10 cellular contexts compared by ENCODE assay signal in genomic region chr5:176994460-176995121, GRCh38. TPM values are rescaled to one million over a fixed set of nuclear protein-coding genes. Genes with fewer than 3 reads are reported as not detected.
DNase-seq lines count a peak whose midpoint lies in the region; ATAC-seq and TF ChIP-seq lines count a peak whose summit lies in the region.
"Had no signal": no experiment of that assay in that cellular context is flagged by ENCODE, and none has a peak within 500 bp of the region (broad histone marks: within the 10 kb centered on the region; RNA-seq: fewer than 3 reads in every experiment).

No MANE protein-coding gene starts in this region.

- peaks cover 3 to 7% of the 10 kb centered on the region in 2 donors for H3K36me3 Mint-ChIP-seq in activated T-cell treated with anti-CD3 and anti-CD28 coated beads, Interleukin-2, amount 50 U/mL, for 72 hours (ENCODE audit: insufficient read depth in 2 of 2)

- no peaks in the 10 kb centered on the region for H3K9me3 ChIP-seq in upper lobe of left lung

- peak in 1 of 4 donors; percentile 66 for TF ChIP-seq EP300 in upper lobe of left lung (IDR thresholded peaks at IDR 0.05)

- H3K4me3 ChIP-seq in upper lobe of left lung = no peak overlapping the region
- no peak overlapping the region for H3K4me3 ChIP-seq in H7 (ENCODE audit: insufficient read depth, low read depth, low read length)
- H3K4me3 ChIP-seq: skin epidermis had no signal

- H3K4me1 Mint-ChIP-seq in activated T-cell treated with anti-CD3 and anti-CD28 coated beads, Interleukin-2, amount 50 U/mL, for 72 hours (ENCODE audit: low read depth) = peaks cover 42% of the 10 kb centered on the region

- CTCF ChIA-PET in RWPE1 (lab: Yijun Ruan, JAX) = no interaction called here

- peak overlapping the region; percentile 97 for H3K27ac Mint-ChIP-seq in activated T-cell treated with anti-CD3 and anti-CD28 coated beads, Interleukin-2, amount 50 U/mL, for 72 hours
- H3K27ac Mint-ChIP-seq: activated naive CD8-positive, alpha-beta T cell treated with anti-CD3 and anti-CD28 coated beads for 36 hours had no signal

- H3K27ac ChIP-seq in RWPE1 (peak overlapping the region; percentile 22), upper lobe of left lung (peak overlapping the region; percentile 72 to 82 (median 77)), substantia nigra (ENCODE audit: low read depth, low read length, poor library complexity, severe bottlenecking) (no peak overlapping the region)

- H3K27me3 Mint-ChIP-seq in activated T-cell treated with anti-CD3 and anti-CD28 coated beads, Interleukin-2, amount 50 U/mL, for 72 hours (ENCODE audit: low read depth) = no peaks in the 10 kb centered on the region
- H3K27me3 Mint-ChIP-seq: activated naive CD8-positive, alpha-beta T cell treated with anti-CD3 and anti-CD28 coated beads for 36 hours had no signal

- no peak for DNase-seq in activated T-cell treated with anti-CD3 and anti-CD28 coated beads, Interleukin-2, amount 50 U/mL, for 72 hours
- DNase-seq in activated T-cell treated with anti-CD3 and anti-CD28 coated beads for 4 hours = no peak
- peak; percentile 22 for DNase-seq in RWPE1 (ENCODE audit: low spot score)
- DNase-seq in cardiac septum (ENCODE audit: low spot score) = peak; percentile 87
- DNase-seq in upper lobe of left lung = peak in 1 of 2 donors; percentile 83
- DNase-seq in substantia nigra (lab: John Stamatoyannopoulos, UW) = no peak
- DNase-seq in mesenteric fat pad (ENCODE audit: low spot score) = no peak
- no peak for DNase-seq in H7
- DNase-seq: activated naive CD8-positive, alpha-beta T cell treated with anti-CD3 and anti-CD28 coated beads for 36 hours had no signal

- intact Hi-C loops in cardiac septum (cut with DNase I) = no loop called here

- ATAC-seq in activated T-cell treated with anti-CD3 and anti-CD28 coated beads, Interleukin-2, amount 50 U/mL, for 72 hours (replicated peaks in 1 of 2) = no peak
- ATAC-seq in upper lobe of left lung (ENCODE audit: low FRiP score in 2 of 2) = peak; percentile 75 to 89

- no peak for TF ChIP-seq CTCF in RWPE1 (conservative IDR thresholded peaks at IDR 0.05; ENCODE audit: low read depth)
- no peak for TF ChIP-seq CTCF in upper lobe of left lung (IDR thresholded peaks at IDR 0.05)

- POLR2A ChIA-PET in RWPE1 (lab: Yijun Ruan, JAX; ENCODE audit: low non-redundant PET) = no interaction called here

- peak overlapping the region in 1 of 2 donors; percentile 49 for H3K4me3 Mint-ChIP-seq in activated T-cell treated with anti-CD3 and anti-CD28 coated beads, Interleukin-2, amount 50 U/mL, for 72 hours
- H3K4me3 Mint-ChIP-seq: activated naive CD8-positive, alpha-beta T cell treated with anti-CD3 and anti-CD28 coated beads for 36 hours had no signal

- WGBS in upper lobe of left lung, 2 donors = 64 to 66% methylated on average over 7 of the region's 7 CpGs

- H3K36me3 ChIP-seq in upper lobe of left lung (no peaks in the 10 kb centered on the region), H7 (replicated peaks; ENCODE audit: control insufficient read depth, insufficient read depth, low read length) (no peaks in the 10 kb centered on the region)

- TF ChIP-seq POLR2A in upper lobe of left lung (IDR thresholded peaks at IDR 0.05) = no peak

- H3K27me3 ChIP-seq in upper lobe of left lung = no peaks in the 10 kb centered on the region
- H3K27me3 ChIP-seq in H7 (ENCODE audit: control insufficient read depth, insufficient read depth, low read length) = no peaks in the 10 kb centered on the region

- no peaks in the 10 kb centered on the region for H3K9me3 Mint-ChIP-seq in activated T-cell treated with anti-CD3 and anti-CD28 coated beads, Interleukin-2, amount 50 U/mL, for 72 hours

- H3K4me1 ChIP-seq in upper lobe of left lung = peaks cover 12 to 36% (median 27%) of the 10 kb centered on the region in 4 donors

RNA-seq across cellular contexts. Expression of gene UIMC1, which starts 12.0 kb away (rescaled TPM):
- 10 to 100 TPM; 62.8 to 76.5 TPM for total RNA-seq in activated T-cell treated with anti-CD3 and anti-CD28 coated beads, Interleukin-2, amount 50 U/mL, for 72 hours
- total RNA-seq in cardiac septum (55.0 TPM), upper lobe of left lung (10 to 100 TPM; 26.7 to 87.0 (median 37.9) TPM), mesenteric fat pad (39.1 TPM)
- total RNA-seq in H7 (2014; rRNA removed; shearing (Covaris generic)) = 36.0 and 44.2 TPM in 2 replicates

RNA-seq across cellular contexts. Expression of gene ZNF346, which starts 27.9 kb away (rescaled TPM):
- 10 to 100 TPM; 19.6 to 20.8 TPM for total RNA-seq in activated T-cell treated with anti-CD3 and anti-CD28 coated beads, Interleukin-2, amount 50 U/mL, for 72 hours
- 9.1 TPM for total RNA-seq in cardiac septum
- 10 to 100 TPM in 4 of 6 donors, 1 to 10 TPM in 2; 9.3 to 31.4 (median 16.8) TPM for total RNA-seq in upper lobe of left lung
- 13.0 TPM for total RNA-seq in mesenteric fat pad
- 25.0 and 26.4 TPM in 2 replicates for total RNA-seq in H7 (2014; rRNA removed; shearing (Covaris generic))

Comparison
In these comparisons a context has a peak if more than half of its experiments do, and no peak if none do; other contexts are left out.
1. ATAC-seq: peak in upper lobe of left lung (2 of 2); none in activated T-cell treated with anti-CD3 and anti-CD28 coated beads, Interleukin-2, amount 50 U/mL, for 72 hours (0 of 2).
2. DNase-seq: peak in RWPE1 (single experiment) and cardiac septum (single experiment); none in activated T-cell treated with anti-CD3 and anti-CD28 coated beads, Interleukin-2, amount 50 U/mL, for 72 hours (0 of 2), activated T-cell treated with anti-CD3 and anti-CD28 coated beads for 4 hours (single experiment), substantia nigra (0 of 49), mesenteric fat pad (single experiment) and H7 (single experiment).